25 cellular contexts compared by ENCODE assay signal in the genomic region with DNA sequence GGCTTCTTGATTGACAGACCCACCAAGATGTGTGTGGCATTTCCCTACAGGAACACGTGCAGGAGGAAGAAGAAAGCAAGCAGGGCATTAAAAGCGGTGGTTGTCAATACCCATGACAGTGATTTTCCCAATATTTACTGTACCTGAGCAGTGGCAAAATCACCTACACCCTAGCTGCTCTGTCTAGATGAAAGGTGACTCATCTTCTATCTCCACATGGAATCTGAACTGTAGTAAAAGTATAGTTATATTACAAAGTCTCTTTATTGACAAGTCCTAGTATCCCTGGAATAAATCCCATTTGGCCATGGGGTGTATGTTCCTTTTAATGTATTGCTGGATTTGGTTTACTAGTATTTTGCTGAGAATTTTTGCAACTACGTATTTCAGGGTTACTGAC.
DNase-seq lines count a peak whose midpoint lies in the region; ATAC-seq, FAIRE-seq and TF ChIP-seq lines count a peak whose summit lies in the region.
"Had no signal": no experiment of that assay in that cellular context is flagged by ENCODE, and none has a peak within 500 bp of the region (broad histone marks: within the 10 kb centered on the region; RNA-seq: fewer than 3 reads in every experiment).

No MANE protein-coding gene starts in this region.

- H3K4me2 ChIP-seq in GM12878 (ENCODE audit: control insufficient read depth, insufficient read depth): no peak overlapping the region
- H3K4me2 ChIP-seq in neuronal stem cell (ENCODE audit: insufficient read depth, low read length, poor library complexity, severe bottlenecking): no peak overlapping the region
- H3K4me2 ChIP-seq: BLaER1 treated with 17β-estradiol and CSF1 and Interleukin-3, amounts not matched to agents 10 nM and 100 nM; GM23338 had no signal

- no peaks in the 10 kb centered on the region for H3K27me3 Mint-ChIP-seq in activated naive CD8-positive, alpha-beta T cell treated with anti-CD3 and anti-CD28 coated beads, Interleukin-2, amount 10 ng/mL, durations not matched to agents 7 days and 5 days
- no peaks in the 10 kb centered on the region for H3K27me3 Mint-ChIP-seq in activated naive CD8-positive, alpha-beta T cell treated with anti-CD3 and anti-CD28 coated beads, Interleukin-2, amount 50 U/mL, for 24 hours
- no peaks in the 10 kb centered on the region for H3K27me3 Mint-ChIP-seq in stimulated activated memory B cell treated with anti-CD40 and anti-IgM and Interleukin-4, amounts not matched to agents 10 μg/mL and 1 μg/mL and 100 μg/mL, for 72 hours
- H3K27me3 Mint-ChIP-seq: CD4-positive, alpha-beta T cell had no signal

- no peaks in the 10 kb centered on the region for H3K79me1 ChIP-seq in neuronal stem cell (ENCODE audit: low read depth, low read length)

- H3K9me3 ChIP-seq in GM12878 (replicated peaks; ENCODE audit: control insufficient read depth, insufficient read depth, low read length): no peaks in the 10 kb centered on the region
- H3K9me3 ChIP-seq in small intestine (ENCODE audit: control insufficient read depth, low read depth): no peaks in the 10 kb centered on the region
- H3K9me3 ChIP-seq in neuronal stem cell (replicated peaks in 1 of 2; ENCODE audit: control insufficient read depth in 2 of 2, insufficient read depth in 1 of 2, low read depth in 1 of 2, low read length in 2 of 2): no peaks in the 10 kb centered on the region
- H3K9me3 ChIP-seq: BE2C; BLaER1 treated with 17β-estradiol and CSF1 and Interleukin-3, amounts not matched to agents 10 nM and 100 nM had no signal

- no peaks in the 10 kb centered on the region for H3K4me1 Mint-ChIP-seq in activated naive CD8-positive, alpha-beta T cell treated with anti-CD3 and anti-CD28 coated beads, Interleukin-2, amount 10 ng/mL, durations not matched to agents 7 days and 5 days
- H3K4me1 Mint-ChIP-seq in activated naive CD8-positive, alpha-beta T cell treated with anti-CD3 and anti-CD28 coated beads, Interleukin-2, amount 50 U/mL, for 24 hours: no peaks in the 10 kb centered on the region
- peaks cover 6% of the 10 kb centered on the region for H3K4me1 Mint-ChIP-seq in stimulated activated memory B cell treated with anti-CD40 and anti-IgM and Interleukin-4, amounts not matched to agents 10 μg/mL and 1 μg/mL and 100 μg/mL, for 72 hours

- H2AFZ ChIP-seq in GM12878 (ENCODE audit: control insufficient read depth, low read depth, low read length): no peak overlapping the region
- no peak overlapping the region for H2AFZ ChIP-seq in neuronal stem cell (ENCODE audit: low read length)
- H2AFZ ChIP-seq: GM23338 had no signal

- no peak for TF ChIP-seq POLR2A in GM12878 (IDR thresholded peaks at IDR 0.05; ENCODE audit: low read depth, low read length)

- H3K4me1 ChIP-seq in GM12878 (ENCODE audit: control insufficient read depth, insufficient read depth, low read length): no peaks in the 10 kb centered on the region
- no peaks in the 10 kb centered on the region for H3K4me1 ChIP-seq in small intestine (ENCODE audit: control insufficient read depth in 2 of 2, insufficient read depth in 1 of 2, low read depth in 1 of 2, low read length in 1 of 2)
- H3K4me1 ChIP-seq in neuronal stem cell (ENCODE audit: control insufficient read depth in 2 of 2, insufficient read depth in 1 of 2, low read depth in 1 of 2, low read length in 2 of 2): no peaks in the 10 kb centered on the region
- H3K4me1 ChIP-seq: BE2C; BLaER1 treated with 17β-estradiol and CSF1 and Interleukin-3, amounts not matched to agents 10 nM and 100 nM had no signal

- no peaks in the 10 kb centered on the region for H3K36me3 ChIP-seq in GM12878 (ENCODE audit: control insufficient read depth in 2 of 2, insufficient read depth in 2 of 2, low read length in 1 of 2)
- H3K36me3 ChIP-seq in small intestine (ENCODE audit: control insufficient read depth in 2 of 2, insufficient read depth in 2 of 2, low read length in 2 of 2): no peaks in the 10 kb centered on the region
- no peaks in the 10 kb centered on the region for H3K36me3 ChIP-seq in neuronal stem cell (replicated peaks in 1 of 2; ENCODE audit: control insufficient read depth in 2 of 2, insufficient read depth in 2 of 2, low read length in 2 of 2)
- H3K36me3 ChIP-seq: BE2C; BLaER1 treated with 17β-estradiol and CSF1 and Interleukin-3, amounts not matched to agents 10 nM and 100 nM had no signal

- H4K91ac ChIP-seq in neuronal stem cell (ENCODE audit: low read depth, low read length, poor library complexity): no peak overlapping the region

- no peak overlapping the region for H2BK5ac ChIP-seq in neuronal stem cell (ENCODE audit: low read length)

- H3K4me3 Mint-ChIP-seq in activated naive CD8-positive, alpha-beta T cell treated with anti-CD3 and anti-CD28 coated beads, Interleukin-2, amount 10 ng/mL, durations not matched to agents 7 days and 5 days: no peak overlapping the region
- H3K4me3 Mint-ChIP-seq in activated naive CD8-positive, alpha-beta T cell treated with anti-CD3 and anti-CD28 coated beads, Interleukin-2, amount 50 U/mL, for 24 hours: no peak overlapping the region
- H3K4me3 Mint-ChIP-seq in stimulated activated memory B cell treated with anti-CD40 and anti-IgM and Interleukin-4, amounts not matched to agents 10 μg/mL and 1 μg/mL and 100 μg/mL, for 72 hours: no peak overlapping the region
- H3K4me3 Mint-ChIP-seq: CD14-positive monocyte; CD4-positive, alpha-beta T cell; GM23338; H9; HFFc6 had no signal

- intact Hi-C loops in GM12878 (cut with micrococcal nuclease; ENCODE audit: unreplicated experiment): no loop called here

- in situ Hi-C loops in GM12878 (cut with MboI): no loop called here

- no peak overlapping the region for H3K18ac ChIP-seq in neuronal stem cell (ENCODE audit: low read length)

- H4K8ac ChIP-seq in neuronal stem cell (ENCODE audit: low read depth, low read length): no peak overlapping the region

- DNase-seq in activated naive CD8-positive, alpha-beta T cell treated with anti-CD3 and anti-CD28 coated beads, Interleukin-2, amount 10 ng/mL, durations not matched to agents 7 days and 5 days: no peak
- DNase-seq in activated naive CD8-positive, alpha-beta T cell treated with anti-CD3 and anti-CD28 coated beads, Interleukin-2, amount 50 U/mL, for 24 hours: no peak
- DNase-seq in LNCaP clone FGC (ENCODE audit: low read depth) (peak; percentile 46), GM12878 (ENCODE audit: low read depth, low spot score) (no peak), small intestine (peak; percentile 2), neuronal stem cell (ENCODE audit: low spot score) (no peak)
- DNase-seq: ACHN; AML-193; BE2C; Calu3; CD4-positive, alpha-beta T cell; COR-L47; DMS53; DMS79 treated with DMSO at 0.1 percent for 48 hours; GF-D8; H9; HFFc6 had no signal

- no peak for TF ChIP-seq RAD21 in GM12878 (IDR thresholded peaks at IDR 0.05; ENCODE audit: insufficient read depth, low read depth, low read length)

- H3K4me3 ChIP-seq in LNCaP clone FGC (ENCODE audit: low read depth, low read length) (no peak overlapping the region), GM12878 (no peak overlapping the region), small intestine (ENCODE audit: low read depth in 1 of 2, low read length in 2 of 2) (no peak overlapping the region), neuronal stem cell (ENCODE audit: low read length in 2 of 2) (no peak overlapping the region)
- H3K4me3 ChIP-seq: BLaER1 treated with 17β-estradiol and CSF1 and Interleukin-3, amounts not matched to agents 10 nM and 100 nM; GM23338 had no signal

- H2BK15ac ChIP-seq in neuronal stem cell (ENCODE audit: low read length): no peak overlapping the region

- H3K27ac ChIP-seq in GM12878 (ENCODE audit: control insufficient read depth, insufficient read depth) (no peak overlapping the region), small intestine (ENCODE audit: low read depth in 1 of 2, low read length in 1 of 2) (no peak overlapping the region), neuronal stem cell (replicated peaks; ENCODE audit: low read length) (no peak overlapping the region)
- H3K27ac ChIP-seq: 22Rv1; BLaER1 treated with 17β-estradiol and CSF1 and Interleukin-3, amounts not matched to agents 10 nM and 100 nM had no signal

- peak overlapping the region; percentile 41 for H3K27ac Mint-ChIP-seq in activated naive CD8-positive, alpha-beta T cell treated with anti-CD3 and anti-CD28 coated beads, Interleukin-2, amount 10 ng/mL, durations not matched to agents 7 days and 5 days
- H3K27ac Mint-ChIP-seq in activated naive CD8-positive, alpha-beta T cell treated with anti-CD3 and anti-CD28 coated beads, Interleukin-2, amount 50 U/mL, for 24 hours: no peak overlapping the region
- no peak overlapping the region for H3K27ac Mint-ChIP-seq in stimulated activated memory B cell treated with anti-CD40 and anti-IgM and Interleukin-4, amounts not matched to agents 10 μg/mL and 1 μg/mL and 100 μg/mL, for 72 hours
- H3K27ac Mint-ChIP-seq: CD14-positive monocyte; CD4-positive, alpha-beta T cell; GM23338; H9; HFFc6 had no signal

- RAD21 ChIA-PET in GM12878 (lab: Charles Lee; ENCODE audit: unreplicated experiment): no interaction called here

- FAIRE-seq in GM12878 (lab: Jason Lieb, UNC): no peak
- no peak for FAIRE-seq in small intestine (lab: Jason Lieb, UNC)
- FAIRE-seq: A204.1 had no signal

- H4K20me1 ChIP-seq in GM12878 (ENCODE audit: control insufficient read depth, insufficient read depth): no peaks in the 10 kb centered on the region
- H4K20me1 ChIP-seq: BLaER1 treated with 17β-estradiol and CSF1 and Interleukin-3, amounts not matched to agents 10 nM and 100 nM had no signal

- no peak overlapping the region for H2BK12ac ChIP-seq in neuronal stem cell (ENCODE audit: low read length)

- H3K27me3 ChIP-seq in GM12878 (replicated peaks in 1 of 2; ENCODE audit: control insufficient read depth in 2 of 2, insufficient read depth in 2 of 2, low read length in 1 of 2) (no peaks in the 10 kb centered on the region), small intestine (ENCODE audit: control insufficient read depth in 2 of 2, insufficient read depth in 2 of 2, low read length in 2 of 2) (no peaks in the 10 kb centered on the region), neuronal stem cell (ENCODE audit: control insufficient read depth in 3 of 3, insufficient read depth in 3 of 3, low read depth in 1 of 3, low read length in 3 of 3) (no peaks in the 10 kb centered on the region)
- H3K27me3 ChIP-seq: BE2C; BLaER1 treated with 17β-estradiol and CSF1 and Interleukin-3, amounts not matched to agents 10 nM and 100 nM had no signal

- H3K9ac ChIP-seq in GM12878 (ENCODE audit: control insufficient read depth, insufficient read depth, low read length) (no peak overlapping the region), neuronal stem cell (ENCODE audit: low read depth, low read length, poor library complexity) (no peak overlapping the region)
- H3K9ac ChIP-seq: BLaER1 treated with 17β-estradiol and CSF1 and Interleukin-3, amounts not matched to agents 10 nM and 100 nM had no signal

- no peak overlapping the region for H2BK120ac ChIP-seq in neuronal stem cell (ENCODE audit: low read depth, low read length)

- SMC1A ChIA-PET in GM12878 (lab: Charles Lee; ENCODE audit: uncharacterized antibody, unreplicated experiment): no interaction called here

- no peak overlapping the region for H3K4ac ChIP-seq in neuronal stem cell (ENCODE audit: low read length)

- H3K36me3 Mint-ChIP-seq in activated naive CD8-positive, alpha-beta T cell treated with anti-CD3 and anti-CD28 coated beads, Interleukin-2, amount 10 ng/mL, durations not matched to agents 7 days and 5 days: no peaks in the 10 kb centered on the region
- H3K36me3 Mint-ChIP-seq in activated naive CD8-positive, alpha-beta T cell treated with anti-CD3 and anti-CD28 coated beads, Interleukin-2, amount 50 U/mL, for 24 hours (ENCODE audit: low read depth): no peaks in the 10 kb centered on the region
- no peaks in the 10 kb centered on the region for H3K36me3 Mint-ChIP-seq in stimulated activated memory B cell treated with anti-CD40 and anti-IgM and Interleukin-4, amounts not matched to agents 10 μg/mL and 1 μg/mL and 100 μg/mL, for 72 hours

- CTCF ChIA-PET in GM12878 (lab: Yijun Ruan, JAX): no interaction called here

- no peak overlapping the region for H3K23ac ChIP-seq in neuronal stem cell (ENCODE audit: low read depth, low read length, poor library complexity)

- no peak overlapping the region for H2AK5ac ChIP-seq in neuronal stem cell (ENCODE audit: low read depth, low read length)

- 31% methylated on average over 3 of the region's 3 CpGs for WGBS in GM12878 (ENCODE audit: insufficient coverage, insufficient replicate concordance, low lambda C conversion rate, missing lambda C conversion rate)
- WGBS in small intestine, 3 donors: 66 to 88% (median 67%) methylated on average over 3 of the region's 3 CpGs
- WGBS in neuronal stem cell (ENCODE audit: extremely low coverage in 2 of 2, insufficient read length in 2 of 2, insufficient replicate concordance in 1 of 2), 2 donors: no CpG with 5 or more reads among the region's 3 CpGs

- H3K14ac ChIP-seq in neuronal stem cell (ENCODE audit: low read length): no peak overlapping the region

- no peak for TF ChIP-seq EP300 in GM12878 (IDR thresholded peaks at IDR 0.05; ENCODE audit: borderline replicate concordance in 1 of 2, control insufficient read depth in 1 of 2, low read depth in 2 of 2, low read length in 2 of 2)

- H3K79me2 ChIP-seq in GM12878 (ENCODE audit: control insufficient read depth, insufficient read depth, low read length): no peaks in the 10 kb centered on the region

- no peak for TF ChIP-seq CTCF in LNCaP clone FGC (IDR thresholded peaks at IDR 0.05; ENCODE audit: control insufficient read depth, extremely low read depth, insufficient read depth)
- no peak for TF ChIP-seq CTCF in GM12878 (IDR thresholded peaks at IDR 0.05 in 2 of 3, conservative IDR thresholded peaks at IDR 0.05 in 1 of 3; ENCODE audit: control insufficient read depth in 2 of 3, extremely low read depth in 1 of 3, insufficient read depth in 1 of 3, low read depth in 3 of 3, low read length in 3 of 3)

- ATAC-seq in activated naive CD8-positive, alpha-beta T cell treated with anti-CD3 and anti-CD28 coated beads, Interleukin-2, amount 10 ng/mL, durations not matched to agents 7 days and 5 days (ENCODE audit: low read depth): no peak
- ATAC-seq in activated naive CD8-positive, alpha-beta T cell treated with anti-CD3 and anti-CD28 coated beads, Interleukin-2, amount 50 U/mL, for 24 hours: no peak
- no peak for ATAC-seq in GM12878
- ATAC-seq in HG03439 (IDR thresholded peaks at IDR 0.05; ENCODE audit: unreplicated experiment): no peak
- no peak for ATAC-seq in stimulated activated memory B cell treated with anti-CD40 and anti-IgM and Interleukin-4, amounts not matched to agents 10 μg/mL and 1 μg/mL and 100 μg/mL, for 72 hours
- ATAC-seq: GM23338, HCT116 had no signal

- peaks cover 3% of the 10 kb centered on the region for H3K9me3 Mint-ChIP-seq in activated naive CD8-positive, alpha-beta T cell treated with anti-CD3 and anti-CD28 coated beads, Interleukin-2, amount 10 ng/mL, durations not matched to agents 7 days and 5 days
- peaks cover 7% of the 10 kb centered on the region for H3K9me3 Mint-ChIP-seq in activated naive CD8-positive, alpha-beta T cell treated with anti-CD3 and anti-CD28 coated beads, Interleukin-2, amount 50 U/mL, for 24 hours
- no peaks in the 10 kb centered on the region for H3K9me3 Mint-ChIP-seq in stimulated activated memory B cell treated with anti-CD40 and anti-IgM and Interleukin-4, amounts not matched to agents 10 μg/mL and 1 μg/mL and 100 μg/mL, for 72 hours
- H3K9me3 Mint-ChIP-seq: GM23338, H9 had no signal

- POLR2A ChIA-PET in activated naive CD8-positive, alpha-beta T cell treated with anti-CD3 and anti-CD28 coated beads, Interleukin-2, amount 10 ng/mL, durations not matched to agents 7 days and 5 days (lab: Charles Lee): no interaction called here
- POLR2A ChIA-PET in GM12878 (lab: Charles Lee): no interaction called here

- BruUV-seq in GM12878 (replicated peaks; lab: Mats Ljungman, UMichigan): no TSS peak

Comparison
In these comparisons a context has a peak if more than half of its experiments do, and no peak if none do; other contexts are left out.
1. DNase-seq: peak in LNCaP clone FGC (single experiment) and small intestine (single experiment); none in activated naive CD8-positive, alpha-beta T cell treated with anti-CD3 and anti-CD28 coated beads, Interleukin-2, amount 10 ng/mL, durations not matched to agents 7 days and 5 days (single experiment), activated naive CD8-positive, alpha-beta T cell treated with anti-CD3 and anti-CD28 coated beads, Interleukin-2, amount 50 U/mL, for 24 hours (single experiment), GM12878 (single experiment) and neuronal stem cell (single experiment).